24 cellular contexts compared by ENCODE assay signal in genomic region chr12:115755061-115755751, GRCh38.
DNase-seq lines count a peak whose midpoint lies in the region; ATAC-seq and TF ChIP-seq lines count a peak whose summit lies in the region.
"Had no signal": no experiment of that assay in that cellular context is flagged by ENCODE, and none has a peak within 500 bp of the region (broad histone marks: within the 10 kb centered on the region; RNA-seq: fewer than 3 reads in every experiment).

No MANE protein-coding gene starts in this region.

- intact Hi-C loops in lower lobe of right lung (cut with DNase I) = loop anchor here (10.0 kb wide), 1 partner anchor 1080 kb away; no protein-coding TSS in a partner anchor

- peaks cover 14% of the 10 kb centered on the region for H3K4me1 ChIP-seq in lower lobe of right lung
- H3K4me1 ChIP-seq: colonic mucosa, gastroesophageal sphincter, sigmoid colon had no signal

- H3K9me3 ChIP-seq in lower lobe of right lung = no peaks in the 10 kb centered on the region
- H3K9me3 ChIP-seq: colonic mucosa, gastroesophageal sphincter, sigmoid colon, thyroid gland had no signal

- no peaks in the 10 kb centered on the region for H3K36me3 ChIP-seq in lower lobe of right lung
- H3K36me3 ChIP-seq: colonic mucosa, gastroesophageal sphincter, sigmoid colon, thyroid gland had no signal

- peak overlapping the region; percentile 84 for H3K27ac ChIP-seq in 22Rv1
- H3K27ac ChIP-seq in VCaP = peak overlapping the region; percentile 93
- H3K27ac ChIP-seq in lower lobe of right lung = peak overlapping the region; percentile 73
- H3K27ac ChIP-seq: colonic mucosa, gastroesophageal sphincter, KMS-11, sigmoid colon had no signal

- DNase-seq in EH (ENCODE audit: low read depth) (peak; percentile 57), lower lobe of right lung (no peak)
- DNase-seq in stimulated activated naive CD4-positive, alpha-beta T cell (lab: John Stamatoyannopoulos, UW) = no peak
- DNase-seq: ACHN; activated CD8-positive, alpha-beta memory T cell treated with anti-CD3 and anti-CD28 coated beads for 24 hours; activated T-cell treated with anti-CD3 and anti-CD28 coated beads, Interleukin-2, amount 50 U/mL, for 1 hour; amygdala; colonic mucosa; effector memory CD4-positive, alpha-beta T cell; GDM1; MV-4-11; NCI-H1694 treated with DMSO at 0.1 percent for 48 hours; NCI-H526 treated with DMSO at 0.1 percent for 48 hours; sigmoid colon; stimulated activated CD4-positive, alpha-beta T cell treated with anti-CD3 and anti-CD28 coated beads, Interleukin-15, amount 100 ng/mL, for 24 hours; thyroid gland had no signal

- TF ChIP-seq CTCF in 22Rv1 (IDR thresholded peaks at IDR 0.05) (no peak), VCaP (conservative IDR thresholded peaks at IDR 0.05) (no peak), lower lobe of right lung (IDR thresholded peaks at IDR 0.05) (no peak)

- H3K27me3 ChIP-seq in lower lobe of right lung (ENCODE audit: low read depth) = no peaks in the 10 kb centered on the region
- H3K27me3 ChIP-seq: colonic mucosa, thyroid gland had no signal

- no peak overlapping the region for H3K4me3 ChIP-seq in lower lobe of right lung
- H3K4me3 ChIP-seq: colonic mucosa, gastroesophageal sphincter, sigmoid colon, thyroid gland had no signal

- no peak for ATAC-seq in lower lobe of right lung
- no peak for ATAC-seq in GM18868 (IDR thresholded peaks at IDR 0.05; ENCODE audit: unreplicated experiment)
- no peak for ATAC-seq in GM18519 (IDR thresholded peaks at IDR 0.05; ENCODE audit: low FRiP score, unreplicated experiment)
- no peak for ATAC-seq in GM21576 (IDR thresholded peaks at IDR 0.05; ENCODE audit: unreplicated experiment)
- ATAC-seq: esophagus mucosa, gastroesophageal sphincter had no signal
